Comparison of ENCODE assay signal across 22 cellular contexts in the genomic region with DNA sequence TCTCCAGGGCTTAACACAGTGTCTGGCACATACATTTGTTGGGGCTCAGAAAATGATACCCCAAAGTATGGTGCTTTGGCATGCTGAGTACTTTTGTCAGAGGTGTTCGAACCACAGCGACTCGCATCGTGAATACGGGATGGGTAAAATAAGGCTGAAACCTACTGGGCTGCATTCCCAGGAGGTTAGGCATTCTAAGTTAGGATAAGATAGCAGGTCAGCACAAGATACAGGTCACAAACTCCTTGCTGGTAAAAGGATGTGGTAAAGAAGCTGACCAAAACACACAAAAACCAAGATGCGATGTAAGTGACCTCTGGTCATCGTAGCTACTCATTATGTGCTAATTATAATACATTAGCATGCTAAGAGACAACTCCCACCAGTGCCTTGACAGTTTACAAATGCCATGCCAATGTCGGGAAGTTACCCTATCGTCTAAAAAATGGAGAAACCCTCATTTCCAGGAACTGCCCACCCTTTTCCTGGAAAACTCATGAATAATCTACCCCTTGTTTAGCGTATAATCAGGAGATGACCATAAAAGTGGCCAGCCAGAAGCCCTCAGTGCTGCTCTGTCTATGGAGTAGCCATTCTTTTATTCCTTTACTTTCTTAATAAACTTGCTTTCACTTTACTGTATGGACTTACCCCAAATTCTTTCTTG.
"Had no signal": no experiment of that assay in that cellular context is flagged by ENCODE, and none has a peak within 500 bp of the region (broad histone marks: within the 10 kb centered on the region; RNA-seq: fewer than 3 reads in every experiment).

No MANE protein-coding gene starts in this region.

- FAIRE-seq: endometrium, frontal cortex, kidney had no signal

- H3K4me3 Mint-ChIP-seq: central memory CD8-positive, alpha-beta T cell; mesothelial cell of epicardium; nephron progenitor cell had no signal

- DNase-seq: activated CD4-positive, alpha-beta T cell treated with anti-CD3 and anti-CD28 coated beads for 1 hour; activated CD4-positive, alpha-beta T cell treated with anti-CD3 and anti-CD28 coated beads, Interleukin-2, amount 50 U/mL, for 48 hours; activated naive CD4-positive, alpha-beta T cell; aorta; brain microvascular endothelial cell; colonic mucosa; erythroblast; hypothalamus; kidney; nephron progenitor cell; nucleus accumbens; stimulated activated naive CD4-positive, alpha-beta T cell treated with Interleukin-2 at 50 U/mL for 16 hours; T-helper 2 cell; tibial artery had no signal

- H3K27ac ChIP-seq: brain microvascular endothelial cell, colonic mucosa, tibial artery, VCaP had no signal

- ATAC-seq: left lobe of liver had no signal

- H3K4me1 ChIP-seq: colonic mucosa had no signal

- H3K27me3 Mint-ChIP-seq: central memory CD8-positive, alpha-beta T cell had no signal

- H3K27ac Mint-ChIP-seq: mesothelial cell of epicardium, nephron progenitor cell, progenitor cell of endocrine pancreas had no signal

- H3K9me3 ChIP-seq: colonic mucosa, tibial artery had no signal

- H3K4me3 ChIP-seq: colonic mucosa, lung, tibial artery had no signal

- H3K36me3 Mint-ChIP-seq: mesothelial cell of epicardium had no signal

- H3K27me3 ChIP-seq: brain microvascular endothelial cell, colonic mucosa, tibial artery had no signal

- H3K9me3 Mint-ChIP-seq: central memory CD8-positive, alpha-beta T cell; mesothelial cell of epicardium had no signal

- H3K36me3 ChIP-seq: brain microvascular endothelial cell, colonic mucosa had no signal
